Comparison of ENCODE assay signal across 28 cellular contexts in the genomic region with DNA sequence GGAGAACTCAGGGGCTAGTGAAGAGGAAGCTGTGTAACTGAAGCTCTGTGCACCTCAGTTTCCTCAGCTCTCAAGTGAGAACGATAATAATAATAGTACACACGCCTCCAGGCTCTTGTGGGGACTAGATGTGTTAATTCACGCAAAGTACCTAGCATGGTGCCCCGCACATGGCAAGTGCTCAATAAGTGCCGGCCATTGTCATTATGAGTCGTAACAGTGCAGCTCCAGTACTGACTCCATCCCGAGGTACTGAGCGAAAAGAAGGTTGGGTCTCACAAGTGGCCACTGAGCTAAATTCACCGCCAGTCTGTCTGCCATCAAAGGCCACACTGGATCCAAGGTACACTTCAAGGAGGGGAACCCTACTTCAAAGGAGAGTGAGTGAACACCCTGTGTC.
"Had no signal": no experiment of that assay in that cellular context is flagged by ENCODE, and none has a peak within 500 bp of the region (broad histone marks: within the 10 kb centered on the region; RNA-seq: fewer than 3 reads in every experiment).

No MANE protein-coding gene starts in this region.

- H3K9ac ChIP-seq: neural progenitor cell, parathyroid adenoma had no signal

- DNase-seq: occipital lobe; ovary; posterior cingulate gyrus; psoas muscle; right cardiac atrium; right lobe of liver; sigmoid colon; small intestine; stimulated activated CD4-positive, alpha-beta T cell treated with anti-CD3 and anti-CD28 coated beads, Interleukin-15, amount 100 ng/mL, for 24 hours; stimulated activated CD4-positive, alpha-beta T cell treated with anti-CD3 and anti-CD28 coated beads, Interleukin-2, amount 100 ng/mL, for 24 hours; stimulated activated CD4-positive, alpha-beta T cell treated with anti-CD3 and anti-CD28 coated beads, Interleukin-2, amount 100 ng/mL, for 48 hours; stimulated activated CD4-positive, alpha-beta T cell treated with anti-CD3 and anti-CD28 coated beads, Interleukin-4, amount 100 ng/mL, for 24 hours; stimulated activated naive B cell treated with anti-CD40 and anti-IgM and Interleukin-4, amounts not matched to agents 10 μg/mL and 1 μg/mL and 100 μg/mL, for 72 hours; stimulated activated naive CD4-positive, alpha-beta T cell treated with Interleukin-2 at 50 U/mL for 16 hours; stomach; thyroid gland; trophoblast cell; upper lobe of left lung had no signal

- H3K27ac Mint-ChIP-seq: natural killer cell treated with Interleukin-12 subunit alpha and Interleukin-12 subunit beta and Interleukin-15 and Interleukin-18, amount 100 ng/mL, for 72 hours; neural progenitor cell; stimulated activated effector memory CD8-positive, alpha-beta T cell treated with anti-CD3 and anti-CD28 coated beads, Interleukin-12 subunit alpha, Interleukin-12 subunit beta, amount 100 ng/mL, for 72 hours; stimulated activated naive B cell treated with anti-CD40 and anti-IgM and Interleukin-4, amounts not matched to agents 10 μg/mL and 1 μg/mL and 100 μg/mL, for 72 hours; stimulated activated naive CD8-positive, alpha-beta T cell treated with anti-CD3 and anti-CD28 coated beads, Interleukin-15, Interleukin-2, amounts not matched to agents 100 ng/mL and 50 ng/mL, for 24 hours had no signal

- ATAC-seq: natural killer cell treated with Interleukin-12 subunit alpha and Interleukin-12 subunit beta and Interleukin-15 and Interleukin-18, amount 100 ng/mL, for 72 hours; psoas muscle; right cardiac atrium; right lobe of liver; stimulated activated effector memory CD8-positive, alpha-beta T cell treated with anti-CD3 and anti-CD28 coated beads, Interleukin-12 subunit alpha, Interleukin-12 subunit beta, amount 100 ng/mL, for 72 hours; stimulated activated naive B cell treated with anti-CD40 and anti-IgM and Interleukin-4, amounts not matched to agents 10 μg/mL and 1 μg/mL and 100 μg/mL, for 72 hours had no signal

- H3K4me1 ChIP-seq: neural progenitor cell, parathyroid adenoma, right lobe of liver, tibial nerve, upper lobe of left lung, vagina had no signal

- H3K36me3 ChIP-seq: neural progenitor cell, ovary, sigmoid colon, stomach, thoracic aorta, thyroid gland, tibial nerve, upper lobe of left lung, vagina had no signal

- H3K9me3 ChIP-seq: ovary, psoas muscle, right lobe of liver, sigmoid colon, stomach, thoracic aorta, thyroid gland, tibial nerve, upper lobe of left lung, vagina had no signal

- FAIRE-seq: small intestine, urothelium cell line had no signal

- H3K4me3 Mint-ChIP-seq: natural killer cell treated with Interleukin-12 subunit alpha and Interleukin-12 subunit beta and Interleukin-15 and Interleukin-18, amount 100 ng/mL, for 72 hours; neural progenitor cell; stimulated activated effector memory CD8-positive, alpha-beta T cell treated with anti-CD3 and anti-CD28 coated beads, Interleukin-12 subunit alpha, Interleukin-12 subunit beta, amount 100 ng/mL, for 72 hours; stimulated activated naive B cell treated with anti-CD40 and anti-IgM and Interleukin-4, amounts not matched to agents 10 μg/mL and 1 μg/mL and 100 μg/mL, for 72 hours; stimulated activated naive CD8-positive, alpha-beta T cell treated with anti-CD3 and anti-CD28 coated beads, Interleukin-15, Interleukin-2, amounts not matched to agents 100 ng/mL and 50 ng/mL, for 24 hours had no signal

- H3K4me2 ChIP-seq: neural progenitor cell had no signal

- H3K4me3 ChIP-seq: neural progenitor cell, ovary, psoas muscle, right lobe of liver, sigmoid colon, stomach, thoracic aorta, thyroid gland, tibial nerve, upper lobe of left lung, vagina had no signal

- H3K9me3 Mint-ChIP-seq: natural killer cell treated with Interleukin-12 subunit alpha and Interleukin-12 subunit beta and Interleukin-15 and Interleukin-18, amount 100 ng/mL, for 72 hours; neural progenitor cell; stimulated activated effector memory CD8-positive, alpha-beta T cell treated with anti-CD3 and anti-CD28 coated beads, Interleukin-12 subunit alpha, Interleukin-12 subunit beta, amount 100 ng/mL, for 72 hours; stimulated activated naive B cell treated with anti-CD40 and anti-IgM and Interleukin-4, amounts not matched to agents 10 μg/mL and 1 μg/mL and 100 μg/mL, for 72 hours; stimulated activated naive CD8-positive, alpha-beta T cell treated with anti-CD3 and anti-CD28 coated beads, Interleukin-15, Interleukin-2, amounts not matched to agents 100 ng/mL and 50 ng/mL, for 24 hours had no signal

- H3K27ac ChIP-seq: neural progenitor cell, ovary, parathyroid adenoma, psoas muscle, right lobe of liver, sigmoid colon, stomach, thoracic aorta, thyroid gland, tibial nerve, upper lobe of left lung, vagina had no signal

- H3K27me3 ChIP-seq: neural progenitor cell, ovary, right lobe of liver, sigmoid colon, stomach, thyroid gland, tibial nerve, upper lobe of left lung, vagina had no signal

- H3K27me3 Mint-ChIP-seq: natural killer cell treated with Interleukin-12 subunit alpha and Interleukin-12 subunit beta and Interleukin-15 and Interleukin-18, amount 100 ng/mL, for 72 hours; progenitor cell of endocrine pancreas; stimulated activated naive B cell treated with anti-CD40 and anti-IgM and Interleukin-4, amounts not matched to agents 10 μg/mL and 1 μg/mL and 100 μg/mL, for 72 hours; stimulated activated naive CD8-positive, alpha-beta T cell treated with anti-CD3 and anti-CD28 coated beads, Interleukin-15, Interleukin-2, amounts not matched to agents 100 ng/mL and 50 ng/mL, for 24 hours had no signal

- H2AFZ ChIP-seq: neural progenitor cell, parathyroid adenoma had no signal

- H3K36me3 Mint-ChIP-seq: natural killer cell treated with Interleukin-12 subunit alpha and Interleukin-12 subunit beta and Interleukin-15 and Interleukin-18, amount 100 ng/mL, for 72 hours; neural progenitor cell had no signal
